ENCODE assay signal across 4 cellular contexts in the genomic region with DNA sequence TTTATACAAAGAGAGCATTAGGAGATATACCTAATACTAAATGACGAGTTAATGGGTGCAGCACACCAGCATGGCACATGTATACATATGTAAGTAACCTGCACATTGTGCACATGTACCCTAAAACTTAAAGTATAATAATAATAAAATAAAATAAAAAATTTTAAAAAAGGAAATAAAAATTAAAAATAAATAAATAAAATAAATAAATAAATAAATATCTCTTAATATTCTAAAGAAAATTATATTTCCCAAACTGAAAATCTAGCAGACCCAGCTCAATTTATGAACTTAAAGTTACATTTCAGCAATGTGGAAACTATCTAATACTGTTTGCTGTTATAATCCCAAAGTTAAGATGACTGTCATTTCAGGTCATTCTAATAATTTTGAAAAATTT.
DNase-seq lines count a peak whose midpoint lies in the region; ATAC-seq, FAIRE-seq and TF ChIP-seq lines count a peak whose summit lies in the region.
"Not testable (repeated sequence)": the region's sequence is repeated elsewhere in the genome, so short reads cannot be mapped to it uniquely, and the experiment has no call there.

No MANE protein-coding gene starts in this region.

- not testable (repeated sequence) for H3K4me1 ChIP-seq in HEK293 (ENCODE audit: control insufficient read depth, insufficient read depth, low read length)

- not testable (repeated sequence) for TF ChIP-seq CTCF in HEK293 (tag by site-specific recombination; IDR thresholded peaks at IDR 0.05); WTC11 (IDR thresholded peaks at IDR 0.05)

- not testable (repeated sequence) for H3K27me3 Mint-ChIP-seq in WTC11 (ENCODE audit: low read depth)

- not testable (repeated sequence) for H3K27ac Mint-ChIP-seq in WTC11

- ATAC-seq in WTC11: not testable (repeated sequence)

- H3K9me3 ChIP-seq in HEK293 (ENCODE audit: control insufficient read depth, insufficient read depth, low read depth, low read length): not testable (repeated sequence)

- not testable (repeated sequence) for H3K27ac ChIP-seq in HEK293 (ENCODE audit: extremely low read depth, low read depth, low read length)

- H3K9me3 Mint-ChIP-seq in WTC11: not testable (repeated sequence)

- FAIRE-seq in frontal cortex (lab: Jason Lieb, UNC): peak; percentile 59
- FAIRE-seq in islet of Langerhans (lab: Jason Lieb, UNC): peak; percentile 84

- CTCF ChIA-PET in HEK293 (lab: Yijun Ruan, JAX); WTC11 (lab: Charles Lee): not testable (repeated sequence)

- H3K36me3 ChIP-seq in HEK293 (ENCODE audit: control insufficient read depth in 2 of 2, insufficient read depth in 1 of 2, low read length in 2 of 2): not testable (repeated sequence)

- not testable (repeated sequence) for H3K36me3 Mint-ChIP-seq in WTC11

- POLR2A ChIA-PET in HEK293 (lab: Yijun Ruan, JAX); WTC11 (lab: Charles Lee): not testable (repeated sequence)

- not testable (repeated sequence) for H3K4me3 ChIP-seq in HEK293 (ENCODE audit: low read depth, low read length)

- DNase-seq in WTC11 (ENCODE audit: low spot score); frontal cortex (ENCODE audit: low spot score in 2 of 2): not testable (repeated sequence)

- H3K4me3 Mint-ChIP-seq in WTC11: not testable (repeated sequence)

- not testable (repeated sequence) for H3K4me1 Mint-ChIP-seq in WTC11

TF ChIP-seq in HEK293, 187 proteins besides CTCF, POLR2A, EP300 and RAD21:
- TF ChIP-seq ZNF426 (tag by site-specific recombination; IDR thresholded peaks at IDR 0.05): 0 out of 2 replicates have a peak, but pooled peaks have one; percentile 10

TF ChIP-seq in WTC11, 78 proteins besides CTCF, POLR2A, EP300 and RAD21:
- peak; percentile 97 for TF ChIP-seq HMGA2 (CRISPR knock-in tag; IDR thresholded peaks at IDR 0.05)
